Comparison of ENCODE assay signal across 8 cellular contexts in genomic region chr14:102509744-102510615, GRCh38. TPM values are rescaled to one million over a fixed set of nuclear protein-coding genes. Genes with fewer than 3 reads are reported as not detected.
DNase-seq lines count a peak whose midpoint lies in the region; ATAC-seq and TF ChIP-seq lines count a peak whose summit lies in the region.

TSS of gene ANKRD9 (minus strand) at chr14:102509776. CDS start at chr14:102507889, 1,887 bp downstream.

- peak within 1 kb of the TSS; percentile 39 for H3K27ac ChIP-seq in AG04450 (ENCODE audit: low read depth, low read length)
- peak within 1 kb of the TSS; percentile 83 for H3K27ac ChIP-seq in cingulate gyrus (ENCODE audit: low read depth, low read length)

- no peak for TF ChIP-seq CTCF in AG04450 (IDR thresholded peaks at IDR 0.05; ENCODE audit: low read depth, low read length)

- CTCF ChIA-PET in AG04450 (lab: Charles Lee) = interaction anchor here (0.5 to 2.9 kb wide), 2 partner anchors 31 to 73 kb away, joined by 3 to 15 read pairs; no protein-coding TSS in a partner anchor

- peak within 1 kb of the TSS; percentile 67 for H3K4me3 ChIP-seq in AG04450 (ENCODE audit: low read depth, low read length)

- peak; percentile 77 for DNase-seq in AG04450 (ENCODE audit: low read depth, low spot score)
- DNase-seq in NCI-H510A (lab: John Stamatoyannopoulos, UW) = peak; percentile 78
- DNase-seq in activated CD4-positive, alpha-beta T cell treated with anti-CD3 and anti-CD28 coated beads for 48 hours = peak; percentile 94
- peak; percentile 95 for DNase-seq in kidney tubule cell (ENCODE audit: low spot score)
- peak; percentile 95 for DNase-seq in stimulated activated CD4-positive, alpha-beta T cell treated with anti-CD3 and anti-CD28 coated beads, Interleukin-15, amount 100 ng/mL, for 24 hours

- no peaks in the 10 kb centered on the region for H3K27me3 ChIP-seq in AG04450 (ENCODE audit: control insufficient read depth, insufficient read depth, low read length)

- POLR2A ChIA-PET in AG04450 (lab: Yijun Ruan, JAX) = interaction anchor here (0.5 to 0.6 kb wide), 2 partner anchors 160 to 887 kb away, joined by 3 to 4 read pairs; no protein-coding TSS in a partner anchor

- H3K9me3 ChIP-seq in AG04450 (ENCODE audit: control insufficient read depth, insufficient read depth, low read length) = no peaks in the 10 kb centered on the region

- ATAC-seq in GM19023 (IDR thresholded peaks at IDR 0.05; ENCODE audit: unreplicated experiment) = peak; percentile 77
- peak; percentile 73 for ATAC-seq in HG03196 (IDR thresholded peaks at IDR 0.05; ENCODE audit: unreplicated experiment)

RNA-seq across cellular contexts. Expression of gene ANKRD9, which starts in this region (rescaled TPM):
- polyA plus RNA-seq in AG04450 (2011; rRNA removed) = 4.0 and 5.8 TPM in 2 replicates
- 2.8 TPM in 2 replicates for polyA minus RNA-seq in AG04450 (2011; rRNA and poly(A)+ RNA removed)

Comparison
In these comparisons a context has a peak if more than half of its experiments do, and no peak if none do; other contexts are left out.
1. Peak in every context shown above with its lines: DNase-seq, ATAC-seq, H3K4me3 ChIP-seq and H3K27ac ChIP-seq.